ENCODE assay signal across 26 cellular contexts in genomic region chr9:75462866-75463265, GRCh38.
"Had no signal": no experiment of that assay in that cellular context is flagged by ENCODE, and none has a peak within 500 bp of the region (broad histone marks: within the 10 kb centered on the region; RNA-seq: fewer than 3 reads in every experiment).

No MANE protein-coding gene starts in this region.

- H3K36me3 Mint-ChIP-seq: naive thymus-derived CD4-positive, alpha-beta T cell; natural killer cell treated with Interleukin-12 subunit alpha and Interleukin-12 subunit beta and Interleukin-15 and Interleukin-18, amount 100 ng/mL, for 72 hours; stimulated activated effector memory CD8-positive, alpha-beta T cell treated with anti-CD3 and anti-CD28 coated beads, Interleukin-12 subunit alpha, Interleukin-12 subunit beta, amount 100 ng/mL, for 72 hours had no signal

- H3K9me3 Mint-ChIP-seq: stimulated activated effector memory CD8-positive, alpha-beta T cell treated with anti-CD3 and anti-CD28 coated beads, Interleukin-12 subunit alpha, Interleukin-12 subunit beta, amount 100 ng/mL, for 72 hours; stimulated activated naive CD8-positive, alpha-beta T cell treated with anti-CD3 and anti-CD28 coated beads, Interleukin-15, Interleukin-2, amounts not matched to agents 100 ng/mL and 50 ng/mL, for 24 hours had no signal

- H3K27ac Mint-ChIP-seq: naive thymus-derived CD4-positive, alpha-beta T cell; natural killer cell treated with Interleukin-12 subunit alpha and Interleukin-12 subunit beta and Interleukin-15 and Interleukin-18, amount 100 ng/mL, for 72 hours; stimulated activated effector memory CD8-positive, alpha-beta T cell treated with anti-CD3 and anti-CD28 coated beads, Interleukin-12 subunit alpha, Interleukin-12 subunit beta, amount 100 ng/mL, for 72 hours; stimulated activated naive CD8-positive, alpha-beta T cell treated with anti-CD3 and anti-CD28 coated beads, Interleukin-15, Interleukin-2, amounts not matched to agents 100 ng/mL and 50 ng/mL, for 24 hours had no signal

- ATAC-seq: left cardiac atrium; left lobe of liver; lower lobe of right lung; naive thymus-derived CD4-positive, alpha-beta T cell; natural killer cell treated with Interleukin-12 subunit alpha and Interleukin-12 subunit beta and Interleukin-15 and Interleukin-18, amount 100 ng/mL, for 72 hours; right cardiac atrium; sciatic nerve; stimulated activated effector memory CD8-positive, alpha-beta T cell treated with anti-CD3 and anti-CD28 coated beads, Interleukin-12 subunit alpha, Interleukin-12 subunit beta, amount 100 ng/mL, for 72 hours; upper lobe of right lung had no signal

- H3K4me1 ChIP-seq: lower lobe of right lung, prostate gland, spleen, suprapubic skin, upper lobe of right lung had no signal

- H3K27ac ChIP-seq: lower lobe of right lung, ovary, prostate gland, spleen, suprapubic skin, thoracic aorta, tibial artery, upper lobe of right lung had no signal

- H3K4me3 Mint-ChIP-seq: naive thymus-derived CD4-positive, alpha-beta T cell; natural killer cell treated with Interleukin-12 subunit alpha and Interleukin-12 subunit beta and Interleukin-15 and Interleukin-18, amount 100 ng/mL, for 72 hours; stimulated activated effector memory CD8-positive, alpha-beta T cell treated with anti-CD3 and anti-CD28 coated beads, Interleukin-12 subunit alpha, Interleukin-12 subunit beta, amount 100 ng/mL, for 72 hours; stimulated activated naive CD8-positive, alpha-beta T cell treated with anti-CD3 and anti-CD28 coated beads, Interleukin-15, Interleukin-2, amounts not matched to agents 100 ng/mL and 50 ng/mL, for 24 hours had no signal

- H3K27me3 Mint-ChIP-seq: natural killer cell treated with Interleukin-12 subunit alpha and Interleukin-12 subunit beta and Interleukin-15 and Interleukin-18, amount 100 ng/mL, for 72 hours; stimulated activated naive CD8-positive, alpha-beta T cell treated with anti-CD3 and anti-CD28 coated beads, Interleukin-15, Interleukin-2, amounts not matched to agents 100 ng/mL and 50 ng/mL, for 24 hours had no signal

- H3K4me3 ChIP-seq: lower lobe of right lung, ovary, prostate gland, spleen, suprapubic skin, thoracic aorta, tibial artery, upper lobe of right lung had no signal

- DNase-seq: hippocampal formation; kidney glomerular epithelial cell; left cardiac atrium; lower lobe of right lung; mammary epithelial cell; mesenchymal stem cell; naive thymus-derived CD4-positive, alpha-beta T cell; ovary; posterior cingulate gyrus; retina; right cardiac atrium; small intestine; spleen; stimulated activated CD4-positive, alpha-beta T cell treated with anti-CD3 and anti-CD28 coated beads, Interleukin-4, amount 100 ng/mL, for 24 hours; stimulated activated naive CD4-positive, alpha-beta T cell; tibial artery; trophoblast cell; upper lobe of right lung had no signal

- H3K9me3 ChIP-seq: lower lobe of right lung, ovary, prostate gland, spleen, suprapubic skin, thoracic aorta, tibial artery, upper lobe of right lung had no signal

- H3K4me1 Mint-ChIP-seq: naive thymus-derived CD4-positive, alpha-beta T cell; stimulated activated effector memory CD8-positive, alpha-beta T cell treated with anti-CD3 and anti-CD28 coated beads, Interleukin-12 subunit alpha, Interleukin-12 subunit beta, amount 100 ng/mL, for 72 hours had no signal

- H3K36me3 ChIP-seq: lower lobe of right lung, ovary, prostate gland, spleen, suprapubic skin, thoracic aorta, tibial artery, upper lobe of right lung had no signal

- H3K27me3 ChIP-seq: ovary, spleen, suprapubic skin, tibial artery, upper lobe of right lung had no signal
